Comparison of ENCODE assay signal across 1 cellular context in genomic region chr9:128244443-128245226, GRCh38.
TF ChIP-seq lines count a peak whose summit lies in the region.

No MANE protein-coding gene starts in this region.

TF ChIP-seq in GM12878, 131 proteins besides CTCF, POLR2A, EP300 and RAD21:
- TF ChIP-seq, protein P1, sequence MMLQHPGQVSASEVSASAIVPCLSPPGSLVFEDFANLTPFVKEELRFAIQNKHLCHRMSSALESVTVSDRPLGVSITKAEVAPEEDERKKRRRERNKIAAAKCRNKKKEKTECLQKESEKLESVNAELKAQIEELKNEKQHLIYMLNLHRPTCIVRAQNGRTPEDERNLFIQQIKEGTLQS (IDR thresholded peaks at IDR 0.05; ENCODE audit: borderline replicate concordance, extremely low read depth, low read depth, low read length), result no peak
- TF ChIP-seq RELA (IDR thresholded peaks at IDR 0.05; ENCODE audit: borderline replicate concordance, partially characterized antibody) (no peak), SP1 (IDR thresholded peaks at IDR 0.05; ENCODE audit: low read depth, low read length) (no peak), HDAC2 (IDR thresholded peaks at IDR 0.05) (no peak)
